9 cellular contexts compared by ENCODE assay signal in the genomic region with DNA sequence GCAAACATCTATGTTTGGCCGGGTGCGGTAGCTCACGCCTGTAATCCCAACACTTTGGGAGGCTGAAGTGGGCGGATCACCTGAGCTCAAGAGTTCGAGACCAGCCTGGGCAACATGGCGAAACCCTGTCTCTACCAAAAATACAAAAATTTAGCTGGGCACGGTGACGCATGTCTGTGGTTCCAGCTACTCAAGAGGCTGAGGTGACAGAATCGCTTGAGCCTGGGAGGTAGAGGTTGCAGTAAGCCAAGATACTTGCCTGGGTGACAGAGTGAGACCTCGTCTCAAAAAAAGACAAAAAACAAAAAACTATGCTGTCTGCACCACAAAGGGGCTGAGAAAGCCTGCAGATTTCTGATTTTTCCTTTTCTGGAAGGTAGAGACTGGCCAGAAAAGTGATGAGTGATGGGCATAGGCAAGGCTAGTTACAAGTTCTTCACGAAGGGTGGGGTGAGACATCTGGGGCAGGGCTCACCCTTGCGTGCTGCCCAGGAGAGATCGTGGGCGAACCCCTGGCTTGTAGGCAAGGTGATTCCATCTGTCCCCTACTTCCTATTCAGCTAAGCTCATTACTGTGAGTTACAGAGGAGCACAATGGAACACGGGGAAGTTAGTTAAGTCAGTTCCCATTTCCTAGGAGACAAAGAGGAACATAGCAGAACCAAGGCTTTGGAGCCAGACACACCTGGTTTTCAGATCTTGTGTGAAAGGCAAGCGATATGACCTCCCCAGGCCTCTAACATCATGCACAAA. TPM values are rescaled to one million over a fixed set of nuclear protein-coding genes. Genes with fewer than 3 reads are reported as not detected.
DNase-seq lines count a peak whose midpoint lies in the region; ATAC-seq, FAIRE-seq and TF ChIP-seq lines count a peak whose summit lies in the region.
"Had no signal": no experiment of that assay in that cellular context is flagged by ENCODE, and none has a peak within 500 bp of the region (broad histone marks: within the 10 kb centered on the region; RNA-seq: fewer than 3 reads in every experiment).

No MANE protein-coding gene starts in this region.

- no peaks in the 10 kb centered on the region for H3F3A ChIP-seq in DOHH2 (ENCODE audit: control insufficient read depth, insufficient read depth)

- H3K27ac ChIP-seq in DOHH2 (ENCODE audit: low read depth, low read length) = no peak overlapping the region; the same call in 1 of the 2 replicates
- H3K27ac ChIP-seq in osteoblast (ENCODE audit: low read depth, low read length) = no peak overlapping the region
- no peak overlapping the region for H3K27ac ChIP-seq in upper lobe of right lung
- no peak overlapping the region for H3K27ac ChIP-seq in gastroesophageal sphincter

- H3K9me3 ChIP-seq in DOHH2 (ENCODE audit: control insufficient read depth, insufficient read depth, low read length) = no peaks in the 10 kb centered on the region
- no peaks in the 10 kb centered on the region for H3K9me3 ChIP-seq in osteoblast (ENCODE audit: low read depth, low read length)
- H3K9me3 ChIP-seq in upper lobe of right lung = no peaks in the 10 kb centered on the region
- no peaks in the 10 kb centered on the region for H3K9me3 ChIP-seq in gastroesophageal sphincter
- H3K9me3 ChIP-seq: tibial artery had no signal

- H2AFZ ChIP-seq in osteoblast (ENCODE audit: low read length) = no peak overlapping the region

- ATAC-seq in upper lobe of right lung (no peak), gastroesophageal sphincter (no peak)

- H3K27me3 ChIP-seq in DOHH2 (ENCODE audit: control insufficient read depth, low read length) (peaks cover 8% of the 10 kb centered on the region; the same call in 1 of the 2 replicates), bronchial epithelial cell (ENCODE audit: control insufficient read depth, insufficient read depth, low read length) (no peaks in the 10 kb centered on the region), osteoblast (ENCODE audit: insufficient read depth, low read length) (no peaks in the 10 kb centered on the region), upper lobe of right lung (no peaks in the 10 kb centered on the region), gastroesophageal sphincter (no peaks in the 10 kb centered on the region)

- no peaks in the 10 kb centered on the region for H3K9me2 ChIP-seq in DOHH2 (replicated peaks; ENCODE audit: control insufficient read depth, low read length)

- H3K79me2 ChIP-seq in DOHH2 (ENCODE audit: control insufficient read depth, low read length) = peaks cover 90% of the 10 kb centered on the region
- H3K79me2 ChIP-seq in osteoblast (ENCODE audit: insufficient read depth, low read length) = peaks cover 66% of the 10 kb centered on the region

- peak; percentile 29 for DNase-seq in NAMALWA (ENCODE audit: low spot score)
- no peak for DNase-seq in bronchial epithelial cell (ENCODE audit: low read depth)
- peak; percentile 36 for DNase-seq in osteoblast (ENCODE audit: insufficient read length, low spot score, missing footprints)
- DNase-seq in NCI-H1092 treated with DMSO at 0.1 percent for 48 hours (lab: John Stamatoyannopoulos, UW) = no peak
- no peak for DNase-seq in upper lobe of right lung
- DNase-seq in OCI-M2 (lab: John Stamatoyannopoulos, UW; ENCODE audit: unreplicated experiment) = no peak
- DNase-seq: tibial artery had no signal

- H3K4me1 ChIP-seq in DOHH2 (ENCODE audit: control insufficient read depth, low read length) = peaks cover 79% of the 10 kb centered on the region
- peaks cover 22% of the 10 kb centered on the region for H3K4me1 ChIP-seq in osteoblast (ENCODE audit: insufficient read depth, low read length)
- H3K4me1 ChIP-seq in upper lobe of right lung = peaks cover 17% of the 10 kb centered on the region
- H3K4me1 ChIP-seq in gastroesophageal sphincter = peaks cover 0 to 61% (median 9%) of the 10 kb centered on the region in 3 donors

- H3K36me3 ChIP-seq in DOHH2 (ENCODE audit: control insufficient read depth, low read length) (peaks cover 70% of the 10 kb centered on the region), bronchial epithelial cell (ENCODE audit: control insufficient read depth, insufficient read depth, low read length) (peaks cover 41% of the 10 kb centered on the region), osteoblast (ENCODE audit: insufficient read depth, low read length) (no peaks in the 10 kb centered on the region), upper lobe of right lung (no peaks in the 10 kb centered on the region), gastroesophageal sphincter (no peaks in the 10 kb centered on the region)

- peaks cover 58% of the 10 kb centered on the region for H4K20me1 ChIP-seq in DOHH2 (ENCODE audit: control insufficient read depth, insufficient read depth, low read depth, low read length)
- peaks cover 6% of the 10 kb centered on the region for H4K20me1 ChIP-seq in osteoblast (ENCODE audit: insufficient read depth, low read length)

- no peak for TF ChIP-seq POLR2A in gastroesophageal sphincter (IDR thresholded peaks at IDR 0.05)

- intact Hi-C loops in upper lobe of right lung (cut with DNase I) = no loop called here

- TF ChIP-seq EP300 in gastroesophageal sphincter (IDR thresholded peaks at IDR 0.05) = no peak

- no peak for FAIRE-seq in bronchial epithelial cell (lab: Jason Lieb, UNC)

- TF ChIP-seq CTCF in DOHH2 (IDR thresholded peaks at IDR 0.05; ENCODE audit: low read depth, low read length, poor library complexity, severe bottlenecking) (no peak), bronchial epithelial cell (IDR thresholded peaks at IDR 0.05; ENCODE audit: insufficient read depth, low read length, severe bottlenecking) (no peak), osteoblast (IDR thresholded peaks at IDR 0.05; ENCODE audit: extremely low read depth, low read depth, low read length) (no peak), upper lobe of right lung (IDR thresholded peaks at IDR 0.05) (no peak), gastroesophageal sphincter (IDR thresholded peaks at IDR 0.05) (no peak)

- H3K4me2 ChIP-seq in DOHH2 (ENCODE audit: low read length) = peak overlapping the region; percentile 46
- no peak overlapping the region for H3K4me2 ChIP-seq in osteoblast (ENCODE audit: insufficient read depth, low read length)

- H3K4me3 ChIP-seq in DOHH2 (ENCODE audit: low read length) (peak overlapping the region; percentile 25), bronchial epithelial cell (ENCODE audit: low read depth, low read length) (peak overlapping the region; percentile 30), osteoblast (ENCODE audit: insufficient read depth, low read length) (no peak overlapping the region), upper lobe of right lung (no peak overlapping the region), gastroesophageal sphincter (no peak overlapping the region)
- H3K4me3 ChIP-seq: tibial artery had no signal

- WGBS in gastroesophageal sphincter (ENCODE audit: low coverage in 1 of 2), 2 donors = 85 to 88% methylated on average over 9 to 12 of the region's 16 CpGs

RNA-seq across cellular contexts. Expression of gene SLC2A1, which starts 3.2 kb away (rescaled TPM):
- total RNA-seq in bronchial epithelial cell (1,197 and 1,905 TPM in 2 replicates), osteoblast (28.3 and 43.4 TPM in 2 replicates), upper lobe of right lung (12.9 TPM), gastroesophageal sphincter (100 to 1,000 TPM in 1 of 4 donors, 10 to 100 TPM in 3; 23.5 to 106 (median 45.9) TPM)

Comparison
In these comparisons a context has a peak if more than half of its experiments do, and no peak if none do; other contexts are left out.
1. H3K4me3 ChIP-seq: peak in DOHH2 (single experiment) and bronchial epithelial cell (single experiment); none in osteoblast (single experiment), upper lobe of right lung (single experiment) and gastroesophageal sphincter (0 of 2).
2. DNase-seq: peak in NAMALWA (single experiment) and osteoblast (single experiment); none in bronchial epithelial cell (single experiment), NCI-H1092 treated with DMSO at 0.1 percent for 48 hours (single experiment), upper lobe of right lung (single experiment) and OCI-M2 (single experiment).
3. RNA of gene SLC2A1, which starts 3.2 kb away (total RNA-seq): 1,197 to 1,905 TPM in bronchial epithelial cell; 23.5 to 106 TPM in gastroesophageal sphincter, 28.3 to 43.4 TPM in osteoblast and 12.9 TPM in upper lobe of right lung (single experiment); every median in the first group is over 10 times any median in the second.